Comparison of ENCODE assay signal across 26 cellular contexts in the genomic region with DNA sequence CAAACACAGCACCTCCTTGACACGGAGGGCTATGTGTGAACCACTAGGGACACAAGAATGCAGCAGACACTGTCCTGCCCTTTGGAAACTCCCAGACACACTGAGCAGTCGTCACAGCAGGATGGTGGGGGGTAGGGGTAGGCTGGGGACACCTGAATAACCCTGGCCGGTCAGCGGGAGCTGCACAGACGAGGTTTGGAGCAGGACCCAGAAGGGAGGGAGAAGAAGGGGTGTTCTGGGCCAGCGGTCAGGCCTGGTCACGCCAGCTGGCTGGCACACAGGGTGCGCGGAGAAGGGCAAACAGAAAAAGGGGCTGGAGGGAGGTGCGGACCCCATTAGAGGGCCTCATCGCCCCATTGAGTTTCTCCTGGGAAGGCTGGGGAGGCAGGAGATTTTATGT. TPM values are rescaled to one million over a fixed set of nuclear protein-coding genes. Genes with fewer than 3 reads are reported as not detected.
DNase-seq lines count a peak whose midpoint lies in the region; ATAC-seq and TF ChIP-seq lines count a peak whose summit lies in the region.
"Had no signal": no experiment of that assay in that cellular context is flagged by ENCODE, and none has a peak within 500 bp of the region (broad histone marks: within the 10 kb centered on the region; RNA-seq: fewer than 3 reads in every experiment).

No MANE protein-coding gene starts in this region.

- no peaks in the 10 kb centered on the region for H3K27me3 Mint-ChIP-seq in Caco-2 (ENCODE audit: insufficient read depth, unreplicated experiment)
- no peaks in the 10 kb centered on the region for H3K27me3 Mint-ChIP-seq in chondrocyte (ENCODE audit: low read depth)
- H3K27me3 Mint-ChIP-seq in natural killer cell treated with Interleukin-12 subunit alpha and Interleukin-12 subunit beta and Interleukin-15 and Interleukin-18, amount 100 ng/mL, for 72 hours, result no peaks in the 10 kb centered on the region
- H3K27me3 Mint-ChIP-seq: activated B cell treated with CpG ODN at 0.5 μM for 24 hours had no signal

- no peak for ATAC-seq in natural killer cell treated with Interleukin-12 subunit alpha and Interleukin-12 subunit beta and Interleukin-15 and Interleukin-18, amount 100 ng/mL, for 72 hours
- ATAC-seq in sciatic nerve, result no peak
- no peak for ATAC-seq in HG03196 (IDR thresholded peaks at IDR 0.05; ENCODE audit: unreplicated experiment)
- no peak for ATAC-seq in GM19397 (IDR thresholded peaks at IDR 0.05; ENCODE audit: unreplicated experiment)
- ATAC-seq: heart right ventricle, left lung had no signal

- no peaks in the 10 kb centered on the region for H3K9me3 ChIP-seq in Caco-2
- H3K9me3 ChIP-seq: BLaER1, colonic mucosa, heart right ventricle, left lung, prostate gland, stomach, tibial artery had no signal

- DNase-seq in Caco-2, result no peak
- DNase-seq in chondrocyte (ENCODE audit: low spot score), result peak; percentile 68
- peak; percentile 47 for DNase-seq in natural killer cell treated with Interleukin-12 subunit alpha and Interleukin-12 subunit beta and Interleukin-15 and Interleukin-18, amount 100 ng/mL, for 72 hours (ENCODE audit: low spot score)
- DNase-seq in sciatic nerve (ENCODE audit: low spot score), result peak; percentile 40
- DNase-seq in DMS53 (lab: John Stamatoyannopoulos, UW), result no peak
- no peak for DNase-seq in occipital lobe (lab: John Stamatoyannopoulos, UW)
- DNase-seq: activated B cell treated with CpG ODN at 0.5 μM for 24 hours; activated CD4-positive, alpha-beta T cell treated with anti-CD3 and anti-CD28 coated beads, Interleukin-2, amount 50 U/mL, for 4 hours; activated naive CD4-positive, alpha-beta T cell treated with anti-CD3 and anti-CD28 coated beads for 36 hours; amniotic stem cell; colonic mucosa; effector CD8-positive, alpha-beta T cell; heart right ventricle; NCI-H1417; NCI-H2081 treated with DMSO at 0.1 percent for 48 hours; NCI-H226; stimulated activated CD4-positive, alpha-beta T cell treated with anti-CD3 and anti-CD28 coated beads, Interleukin-1b, Interleukin-23, amount 100 ng/mL, for 48 hours; stimulated activated CD8-positive, alpha-beta memory T cell treated with anti-CD3 and anti-CD28 coated beads, Interleukin-4, amount 100 ng/mL, for 48 hours; stomach; T-helper 1 cell had no signal

- intact Hi-C loops in Caco-2 (cut with micrococcal nuclease; ENCODE audit: unreplicated experiment) (no loop called here), sciatic nerve (cut with DNase I) (no loop called here)

- H3K9me3 Mint-ChIP-seq in Caco-2 (ENCODE audit: unreplicated experiment) (no peaks in the 10 kb centered on the region), chondrocyte (ENCODE audit: low read depth) (no peaks in the 10 kb centered on the region)
- no peaks in the 10 kb centered on the region for H3K9me3 Mint-ChIP-seq in natural killer cell treated with Interleukin-12 subunit alpha and Interleukin-12 subunit beta and Interleukin-15 and Interleukin-18, amount 100 ng/mL, for 72 hours
- H3K9me3 Mint-ChIP-seq: activated B cell treated with CpG ODN at 0.5 μM for 24 hours; activated naive CD4-positive, alpha-beta T cell treated with anti-CD3 and anti-CD28 coated beads for 36 hours had no signal

- H3K36me3 Mint-ChIP-seq in Caco-2 (ENCODE audit: insufficient read depth, unreplicated experiment), result no peaks in the 10 kb centered on the region
- H3K36me3 Mint-ChIP-seq in chondrocyte (ENCODE audit: low read depth), result no peaks in the 10 kb centered on the region
- H3K36me3 Mint-ChIP-seq in natural killer cell treated with Interleukin-12 subunit alpha and Interleukin-12 subunit beta and Interleukin-15 and Interleukin-18, amount 100 ng/mL, for 72 hours, result no peaks in the 10 kb centered on the region

- H3K4me1 Mint-ChIP-seq in Caco-2 (ENCODE audit: low read depth, unreplicated experiment), result no peaks in the 10 kb centered on the region
- peaks cover 32% of the 10 kb centered on the region for H3K4me1 Mint-ChIP-seq in chondrocyte (ENCODE audit: low read depth)
- peaks cover 6 to 17% of the 10 kb centered on the region in 2 donors for H3K4me1 Mint-ChIP-seq in natural killer cell treated with Interleukin-12 subunit alpha and Interleukin-12 subunit beta and Interleukin-15 and Interleukin-18, amount 100 ng/mL, for 72 hours (ENCODE audit: low read depth in 2 of 2)
- H3K4me1 Mint-ChIP-seq: activated B cell treated with CpG ODN at 0.5 μM for 24 hours had no signal

- H3K4me3 Mint-ChIP-seq in Caco-2 (ENCODE audit: unreplicated experiment), result no peak overlapping the region
- no peak overlapping the region for H3K4me3 Mint-ChIP-seq in chondrocyte (ENCODE audit: unreplicated experiment)
- H3K4me3 Mint-ChIP-seq in natural killer cell treated with Interleukin-12 subunit alpha and Interleukin-12 subunit beta and Interleukin-15 and Interleukin-18, amount 100 ng/mL, for 72 hours, result no peak overlapping the region
- H3K4me3 Mint-ChIP-seq: activated B cell treated with CpG ODN at 0.5 μM for 24 hours; activated naive CD4-positive, alpha-beta T cell treated with anti-CD3 and anti-CD28 coated beads for 36 hours had no signal

- CTCF ChIA-PET in Caco-2 (lab: Charles Lee), result no interaction called here

- POLR2A ChIA-PET in Caco-2 (lab: Charles Lee), result no interaction called here

- H3K27me3 ChIP-seq in Caco-2 (replicated peaks; ENCODE audit: control insufficient read depth, insufficient read depth, low read length), result no peaks in the 10 kb centered on the region
- H3K27me3 ChIP-seq: BLaER1, colonic mucosa, heart right ventricle, left lung, stomach, tibial artery had no signal

- no peaks in the 10 kb centered on the region for H3K4me1 ChIP-seq in Caco-2

- H3K27ac Mint-ChIP-seq in Caco-2 (ENCODE audit: unreplicated experiment) (peak overlapping the region; percentile 40), chondrocyte (ENCODE audit: unreplicated experiment) (peak overlapping the region; percentile 82)
- no peak overlapping the region for H3K27ac Mint-ChIP-seq in natural killer cell treated with Interleukin-12 subunit alpha and Interleukin-12 subunit beta and Interleukin-15 and Interleukin-18, amount 100 ng/mL, for 72 hours
- H3K27ac Mint-ChIP-seq: activated B cell treated with CpG ODN at 0.5 μM for 24 hours; activated naive CD4-positive, alpha-beta T cell treated with anti-CD3 and anti-CD28 coated beads for 36 hours had no signal

- TF ChIP-seq CTCF in Caco-2 (IDR thresholded peaks at IDR 0.05; ENCODE audit: insufficient read depth in 1 of 2, low read depth in 1 of 2, low read length in 1 of 2, severe bottlenecking in 1 of 2, unreplicated experiment in 1 of 2), result no peak
- TF ChIP-seq CTCF in chondrocyte (IDR thresholded peaks at IDR 0.05), result no peak

- no peaks in the 10 kb centered on the region for H3K36me3 ChIP-seq in Caco-2 (ENCODE audit: control insufficient read depth, insufficient read depth, low read length)
- H3K36me3 ChIP-seq: BLaER1, colonic mucosa, heart right ventricle, left lung, prostate gland, stomach, tibial artery had no signal

- no TSS peak for BruUV-seq in Caco-2 (replicated peaks; lab: Mats Ljungman, UMichigan)

- no peak overlapping the region for H3K4me3 ChIP-seq in Caco-2 (ENCODE audit: low read depth, low read length)
- H3K4me3 ChIP-seq: BLaER1, colonic mucosa, heart right ventricle, left lung, prostate gland, stomach, tibial artery had no signal

RNA-seq across cellular contexts. Expression of gene FOSL2, which starts 39.9 kb away (rescaled TPM):
- total RNA-seq in Caco-2 (2022) (64.6 and 70.7 TPM in 2 replicates), chondrocyte (93.0 to 163 TPM (median 156 TPM) in 3 replicates), sciatic nerve (230 TPM), occipital lobe (6.2 TPM)
- total RNA-seq in natural killer cell treated with Interleukin-12 subunit alpha and Interleukin-12 subunit beta and Interleukin-15 and Interleukin-18, amount 100 ng/mL, for 72 hours, result 10 to 100 TPM; 44.5 to 52.5 TPM

Comparison
In these comparisons a context has a peak if more than half of its experiments do, and no peak if none do; other contexts are left out.
1. DNase-seq: peak in chondrocyte (single experiment), natural killer cell treated with Interleukin-12 subunit alpha and Interleukin-12 subunit beta and Interleukin-15 and Interleukin-18, amount 100 ng/mL, for 72 hours (single experiment) and sciatic nerve (single experiment); none in Caco-2 (0 of 2), DMS53 (single experiment) and occipital lobe (single experiment).
2. H3K27ac Mint-ChIP-seq: peak in Caco-2 (single experiment) and chondrocyte (single experiment); none in natural killer cell treated with Interleukin-12 subunit alpha and Interleukin-12 subunit beta and Interleukin-15 and Interleukin-18, amount 100 ng/mL, for 72 hours (0 of 2).